ENCODE assay signal across 9 cellular contexts in genomic region chr10:86711237-86711956, GRCh38. TPM values are rescaled to one million over a fixed set of nuclear protein-coding genes. Genes with fewer than 3 reads are reported as not detected.
DNase-seq lines count a peak whose midpoint lies in the region; ATAC-seq and TF ChIP-seq lines count a peak whose summit lies in the region.
"Had no signal": no experiment of that assay in that cellular context is flagged by ENCODE, and none has a peak within 500 bp of the region (broad histone marks: within the 10 kb centered on the region; RNA-seq: fewer than 3 reads in every experiment).

No MANE protein-coding gene starts in this region.

- no peaks in the 10 kb centered on the region for H3K36me3 ChIP-seq in BJ (ENCODE audit: control insufficient read depth, insufficient read depth, low read length)
- H3K36me3 ChIP-seq in lower lobe of right lung, result no peaks in the 10 kb centered on the region

- H3K9me3 ChIP-seq in lower lobe of right lung, result no peaks in the 10 kb centered on the region

- H3K4me3 ChIP-seq in BJ (ENCODE audit: low read depth, low read length), result peak overlapping the region; percentile 57
- H3K4me3 ChIP-seq in dorsolateral prefrontal cortex, result peak overlapping the region; percentile 46 to 82 (median 72)
- peak overlapping the region; percentile 77 for H3K4me3 ChIP-seq in lower lobe of right lung

- DNase-seq in BJ (ENCODE audit: low read depth) (peak; percentile 42), NCI-H345 treated with DMSO at 0.1 percent for 48 hours (lab: John Stamatoyannopoulos, UW; ENCODE audit: unreplicated experiment) (peak; percentile 30), dorsolateral prefrontal cortex (peak; percentile 58 to 91 (median 80)), lower lobe of right lung (peak; percentile 91)
- peak; percentile 80 to 85 for DNase-seq in activated CD4-positive, alpha-beta T cell treated with anti-CD3 and anti-CD28 coated beads, Interleukin-2, amount 50 U/mL, for 48 hours
- peak; percentile 67 to 82 (median 67) for DNase-seq in stimulated activated CD4-positive, alpha-beta T cell treated with anti-CD3 and anti-CD28 coated beads, TNF-alpha, amount 100 ng/mL, for 24 hours (ENCODE audit: low read depth in 3 of 3)

- CTCF ChIA-PET in BJ (lab: Yijun Ruan, JAX), result interaction anchor here (0.6 to 3.1 kb wide), 15 partner anchors 12 to 827 kb away, joined by 3 to 14 read pairs (median 3); partner anchors contain the start of gene SNCG

- H3K4me1 ChIP-seq in lower lobe of right lung, result peaks cover 14% of the 10 kb centered on the region

- H3K27me3 ChIP-seq in BJ (ENCODE audit: control insufficient read depth, insufficient read depth, low read length), result no peaks in the 10 kb centered on the region
- no peaks in the 10 kb centered on the region for H3K27me3 ChIP-seq in dorsolateral prefrontal cortex
- no peaks in the 10 kb centered on the region for H3K27me3 ChIP-seq in lower lobe of right lung (ENCODE audit: low read depth)

- H3K27ac ChIP-seq in dorsolateral prefrontal cortex, result peak overlapping the region; percentile 66 to 99 (median 94)
- peak overlapping the region; percentile 92 for H3K27ac ChIP-seq in lower lobe of right lung

- ATAC-seq in GM19035 (IDR thresholded peaks at IDR 0.05; ENCODE audit: unreplicated experiment), result peak; percentile 85
- peak; percentile 89 for ATAC-seq in HG03280 (IDR thresholded peaks at IDR 0.05; ENCODE audit: unreplicated experiment)
- ATAC-seq in lower lobe of right lung, result peak; percentile 97 to 98

- intact Hi-C loops in dorsolateral prefrontal cortex (cut with DNase I), result loop anchor here (1.0 to 2.0 kb wide), 3 partner anchors 45 to 187 kb away; partner anchors contain the start of gene BMPR1A (in 2 of the 2)
- intact Hi-C loops in lower lobe of right lung (cut with DNase I), result no loop called here

- POLR2A ChIA-PET in BJ (lab: Charles Lee), result no interaction called here

- TF ChIP-seq CTCF in BJ (IDR thresholded peaks at IDR 0.05; ENCODE audit: insufficient read depth, low read depth, low read length) (no peak), dorsolateral prefrontal cortex (IDR thresholded peaks at IDR 0.05 in 54 of 56, conservative IDR thresholded peaks at IDR 0.05 in 2 of 56; ENCODE audit: low read depth in 1 of 56, partially characterized antibody in 56 of 56) (peak in 47 of 56 donors; percentile 21 to 93 (median 84)), lower lobe of right lung (IDR thresholded peaks at IDR 0.05) (peak; percentile 44)

RNA-seq across cellular contexts. Expression of gene LDB3, which starts 43.1 kb away (rescaled TPM):
- polyA plus RNA-seq in BJ (2011; rRNA removed), result 0.55 and 0.83 TPM in 2 replicates
- polyA minus RNA-seq in BJ (2011; rRNA and poly(A)+ RNA removed), result 0.71 and 0.72 TPM in 2 replicates
- total RNA-seq in dorsolateral prefrontal cortex, result 10 to 100 TPM in 105 of 120 experiments, 1 to 10 TPM in 15; 3.8 to 94.4 (median 22.6) TPM
- 2.2 TPM for total RNA-seq in lower lobe of right lung
- total RNA-seq: dermis microvascular lymphatic vessel endothelial cell had no signal

RNA-seq across cellular contexts. Expression of gene BMPR1A, which starts 45.0 kb away (rescaled TPM):
- 21.4 and 39.6 TPM in 2 replicates for polyA plus RNA-seq in BJ (2011; rRNA removed)
- 29.1 and 30.1 TPM in 2 replicates for polyA minus RNA-seq in BJ (2011; rRNA and poly(A)+ RNA removed)
- total RNA-seq in dorsolateral prefrontal cortex, result 10 to 100 TPM; 20.8 to 55.7 (median 33.4) TPM
- 37.0 TPM for total RNA-seq in lower lobe of right lung

RNA-seq across cellular contexts. Expression of gene OPN4, which starts 57.0 kb away (rescaled TPM):
- not detected in 2 replicates for polyA plus RNA-seq in BJ (2011; rRNA removed)
- not detected in 2 replicates for polyA minus RNA-seq in BJ (2011; rRNA and poly(A)+ RNA removed)
- total RNA-seq in dorsolateral prefrontal cortex, result 1 to 10 TPM in 93 of 120 experiments, under 1 TPM in 23, not detected in 4; 0.35 to 4.5 (median 1.6) TPM
- total RNA-seq in lower lobe of right lung, result not detected
- total RNA-seq: dermis microvascular lymphatic vessel endothelial cell had no signal

Comparison
In these comparisons a context has a peak if more than half of its experiments do, and no peak if none do; other contexts are left out.
1. Peak in every context shown above with its lines: DNase-seq, ATAC-seq, H3K4me3 ChIP-seq and H3K27ac ChIP-seq.
2. DNase-seq: peak in every context shown above with its lines; median percentile 91 in lower lobe of right lung; 82 in activated CD4-positive, alpha-beta T cell treated with anti-CD3 and anti-CD28 coated beads, Interleukin-2, amount 50 U/mL, for 48 hours; 80 in dorsolateral prefrontal cortex; 67 in stimulated activated CD4-positive, alpha-beta T cell treated with anti-CD3 and anti-CD28 coated beads, TNF-alpha, amount 100 ng/mL, for 24 hours; 42 in BJ; 30 in NCI-H345 treated with DMSO at 0.1 percent for 48 hours.